ENCODE assay signal across 3 cellular contexts in the genomic region with DNA sequence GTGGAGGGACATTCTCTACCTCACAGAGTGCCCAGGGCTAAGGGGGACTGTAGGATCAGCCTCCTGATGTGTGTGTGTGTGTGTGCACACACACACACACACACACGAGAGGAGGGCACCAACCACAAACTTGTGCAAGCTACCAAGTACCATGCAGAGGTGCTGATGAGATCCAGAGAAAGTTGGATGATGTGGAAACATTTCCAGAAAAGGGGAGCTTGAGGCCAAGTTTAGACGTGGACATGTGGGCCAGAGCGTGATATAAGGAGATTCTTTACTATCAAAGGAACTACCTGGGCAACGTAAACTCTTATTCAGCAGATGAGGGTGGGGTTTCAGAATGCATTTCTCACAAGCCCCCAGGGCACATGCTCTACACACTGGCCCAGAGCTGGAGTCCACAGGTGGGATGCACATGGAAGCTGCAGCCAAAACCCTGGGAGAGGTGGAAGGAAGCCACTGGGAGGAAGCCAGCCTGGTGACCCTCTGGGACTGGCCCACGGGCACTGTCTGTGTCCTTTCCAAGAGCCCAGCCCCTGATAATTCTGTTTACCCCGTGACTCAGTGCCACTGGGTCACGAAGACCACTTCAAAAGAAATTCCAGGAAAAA.
TF ChIP-seq lines count a peak whose summit lies in the region.

No MANE protein-coding gene starts in this region.

TF ChIP-seq in SK-N-SH, 30 proteins besides CTCF, POLR2A, EP300 and RAD21:
- TF ChIP-seq EZH2phosphoT487 (IDR thresholded peaks at IDR 0.05; ENCODE audit: borderline replicate concordance, low read depth) (no peak), NRF1 (IDR thresholded peaks at IDR 0.05; ENCODE audit: low read depth, low read length) (no peak), GATA2 (CRISPR knock-in tag; IDR thresholded peaks at IDR 0.05) (no peak), NFIC (IDR thresholded peaks at IDR 0.05; ENCODE audit: borderline replicate concordance) (no peak), FOXM1 (IDR thresholded peaks at IDR 0.05; ENCODE audit: low read depth) (no peak), RCOR1 (IDR thresholded peaks at IDR 0.05; ENCODE audit: low read length) (no peak), MEF2A (IDR thresholded peaks at IDR 0.05; ENCODE audit: borderline replicate concordance, low read depth) (no peak), MXI1 (IDR thresholded peaks at IDR 0.05; ENCODE audit: low read depth, low read length) (no peak), SMC3 (IDR thresholded peaks at IDR 0.05; ENCODE audit: low read depth, low read length) (no peak), GABPA (IDR thresholded peaks at IDR 0.05; ENCODE audit: low read depth) (no peak), SIN3A (IDR thresholded peaks at IDR 0.05; ENCODE audit: borderline replicate concordance, low read depth, low read length) (no peak), RXRA (IDR thresholded peaks at IDR 0.05; ENCODE audit: borderline replicate concordance, low read depth) (no peak), CHD2 (IDR thresholded peaks at IDR 0.05; ENCODE audit: low read length, partially characterized antibody) (no peak)
- TF ChIP-seq, protein P1, sequence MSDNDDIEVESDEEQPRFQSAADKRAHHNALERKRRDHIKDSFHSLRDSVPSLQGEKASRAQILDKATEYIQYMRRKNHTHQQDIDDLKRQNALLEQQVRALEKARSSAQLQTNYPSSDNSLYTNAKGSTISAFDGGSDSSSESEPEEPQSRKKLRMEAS (IDR thresholded peaks at IDR 0.05; ENCODE audit: low read depth) = no peak
TF ChIP-seq in SK-N-SH: peak in this region for 0.

TF ChIP-seq in SK-N-SH treated with all-trans-retinoic acid at 6 μM for 48 hours, 23 proteins besides CTCF, POLR2A, EP300 and RAD21:
- TF ChIP-seq TCF4 (CRISPR knock-in tag; IDR thresholded peaks at IDR 0.05; ENCODE audit: borderline replicate concordance) = no peak
- TF ChIP-seq, protein P2, sequence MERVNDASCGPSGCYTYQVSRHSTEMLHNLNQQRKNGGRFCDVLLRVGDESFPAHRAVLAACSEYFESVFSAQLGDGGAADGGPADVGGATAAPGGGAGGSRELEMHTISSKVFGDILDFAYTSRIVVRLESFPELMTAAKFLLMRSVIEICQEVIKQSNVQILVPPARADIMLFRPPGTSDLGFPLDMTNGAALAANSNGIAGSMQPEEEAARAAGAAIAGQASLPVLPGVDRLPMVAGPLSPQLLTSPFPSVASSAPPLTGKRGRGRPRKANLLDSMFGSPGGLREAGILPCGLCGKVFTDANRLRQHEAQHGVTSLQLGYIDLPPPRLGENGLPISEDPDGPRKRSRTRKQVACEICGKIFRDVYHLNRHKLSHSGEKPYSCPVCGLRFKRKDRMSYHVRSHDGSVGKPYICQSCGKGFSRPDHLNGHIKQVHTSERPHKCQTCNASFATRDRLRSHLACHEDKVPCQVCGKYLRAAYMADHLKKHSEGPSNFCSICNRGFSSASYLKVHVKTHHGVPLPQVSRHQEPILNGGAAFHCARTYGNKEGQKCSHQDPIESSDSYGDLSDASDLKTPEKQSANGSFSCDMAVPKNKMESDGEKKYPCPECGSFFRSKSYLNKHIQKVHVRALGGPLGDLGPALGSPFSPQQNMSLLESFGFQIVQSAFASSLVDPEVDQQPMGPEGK (CRISPR knock-in tag; IDR thresholded peaks at IDR 0.05; ENCODE audit: borderline replicate concordance) = no peak
- TF ChIP-seq, protein P3, sequence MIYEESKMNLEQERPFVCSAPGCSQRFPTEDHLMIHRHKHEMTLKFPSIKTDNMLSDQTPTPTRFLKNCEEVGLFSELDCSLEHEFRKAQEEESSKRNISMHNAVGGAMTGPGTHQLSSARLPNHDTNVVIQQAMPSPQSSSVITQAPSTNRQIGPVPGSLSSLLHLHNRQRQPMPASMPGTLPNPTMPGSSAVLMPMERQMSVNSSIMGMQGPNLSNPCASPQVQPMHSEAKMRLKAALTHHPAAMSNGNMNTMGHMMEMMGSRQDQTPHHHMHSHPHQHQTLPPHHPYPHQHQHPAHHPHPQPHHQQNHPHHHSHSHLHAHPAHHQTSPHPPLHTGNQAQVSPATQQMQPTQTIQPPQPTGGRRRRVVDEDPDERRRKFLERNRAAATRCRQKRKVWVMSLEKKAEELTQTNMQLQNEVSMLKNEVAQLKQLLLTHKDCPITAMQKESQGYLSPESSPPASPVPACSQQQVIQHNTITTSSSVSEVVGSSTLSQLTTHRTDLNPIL (CRISPR knock-in tag; IDR thresholded peaks at IDR 0.05; ENCODE audit: low read depth) = no peak
- no peak for TF ChIP-seq GLIS3 (CRISPR knock-in tag; IDR thresholded peaks at IDR 0.05)
- TF ChIP-seq RARB (CRISPR knock-in tag; IDR thresholded peaks at IDR 0.05) = no peak
- TF ChIP-seq TOX (CRISPR knock-in tag; IDR thresholded peaks at IDR 0.05; ENCODE audit: borderline replicate concordance) = no peak
- TF ChIP-seq ZC3H10 (CRISPR knock-in tag; IDR thresholded peaks at IDR 0.05) = no peak
- no peak for TF ChIP-seq TSHZ2 (CRISPR knock-in tag; IDR thresholded peaks at IDR 0.05)
- TF ChIP-seq OSR1 (CRISPR knock-in tag; IDR thresholded peaks at IDR 0.05) = no peak
- no peak for TF ChIP-seq ZNF8 (CRISPR knock-in tag; IDR thresholded peaks at IDR 0.05)
- TF ChIP-seq SNAI2 (CRISPR knock-in tag; IDR thresholded peaks at IDR 0.05) = no peak
- TF ChIP-seq ZFP30 (CRISPR knock-in tag; IDR thresholded peaks at IDR 0.05) = no peak

TF ChIP-seq in GM12878, 131 proteins besides CTCF, POLR2A, EP300 and RAD21:
- no peak for TF ChIP-seq ZNF384 (IDR thresholded peaks at IDR 0.05; ENCODE audit: borderline replicate concordance, low read depth, low read length)
- no peak for TF ChIP-seq RELB (IDR thresholded peaks at IDR 0.05; ENCODE audit: low read depth)
- TF ChIP-seq FOXK2 (IDR thresholded peaks at IDR 0.05) = no peak
- no peak for TF ChIP-seq NR2C2 (IDR thresholded peaks at IDR 0.05; ENCODE audit: borderline replicate concordance, control insufficient read depth, insufficient read length, low read depth)
- TF ChIP-seq, protein P4, sequence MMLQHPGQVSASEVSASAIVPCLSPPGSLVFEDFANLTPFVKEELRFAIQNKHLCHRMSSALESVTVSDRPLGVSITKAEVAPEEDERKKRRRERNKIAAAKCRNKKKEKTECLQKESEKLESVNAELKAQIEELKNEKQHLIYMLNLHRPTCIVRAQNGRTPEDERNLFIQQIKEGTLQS (IDR thresholded peaks at IDR 0.05; ENCODE audit: borderline replicate concordance, extremely low read depth, low read depth, low read length) = no peak
- no peak for TF ChIP-seq SMC3 (IDR thresholded peaks at IDR 0.05; ENCODE audit: borderline replicate concordance, low read length)
